In genomic region chr20:33859157-33859695, GRCh38 we compare ENCODE assay signal across 10 cellular contexts. TPM values are rescaled to one million over a fixed set of nuclear protein-coding genes. Genes with fewer than 3 reads are reported as not detected.
DNase-seq lines count a peak whose midpoint lies in the region; ATAC-seq, FAIRE-seq and TF ChIP-seq lines count a peak whose summit lies in the region.
"Had no signal": no experiment of that assay in that cellular context is flagged by ENCODE, and none has a peak within 500 bp of the region (broad histone marks: within the 10 kb centered on the region; RNA-seq: fewer than 3 reads in every experiment).

No MANE protein-coding gene starts in this region.

- H4K8ac ChIP-seq in mesendoderm (ENCODE audit: low read depth, low read length), result no peak overlapping the region

- H3K36me3 ChIP-seq in GM23338 (ENCODE audit: insufficient read depth), result no peaks in the 10 kb centered on the region
- peaks cover 1% of the 10 kb centered on the region for H3K36me3 ChIP-seq in mesendoderm (ENCODE audit: control insufficient read depth, insufficient read depth, low read length)

- H3K27me3 Mint-ChIP-seq in GM23338 (ENCODE audit: insufficient read depth, low read depth, poor library complexity), result peaks cover 8% of the 10 kb centered on the region

- peaks cover under 1% of the 10 kb centered on the region; the same call in 1 of the 2 replicates for H4K20me1 ChIP-seq in GM23338 (replicated peaks; ENCODE audit: insufficient read depth)

- POLR2A ChIA-PET in A549 (lab: Yijun Ruan, JAX), result no interaction called here

- no peak overlapping the region for H2BK5ac ChIP-seq in mesendoderm (ENCODE audit: low read length)

- no peak for FAIRE-seq in A549 (lab: Jason Lieb, UNC)

- ATAC-seq in A549 (peak in 1 of 2 experiments; percentile 16; a peak in 3 of 6 replicates), GM19463 (IDR thresholded peaks at IDR 0.05; ENCODE audit: unreplicated experiment) (peak; percentile 69), GM23338 (no peak), GM21515 (IDR thresholded peaks at IDR 0.05; ENCODE audit: unreplicated experiment) (no peak)

- peak overlapping the region; percentile 5 to 18; a peak in 2 of 6 replicates for H3K27ac ChIP-seq in A549
- no peak overlapping the region for H3K27ac ChIP-seq in GM23338 (ENCODE audit: low read depth)
- H3K27ac ChIP-seq in mesendoderm (ENCODE audit: low read depth, low read length), result no peak overlapping the region

- H3K4me2 ChIP-seq in A549 (peak overlapping the region; percentile 43; the same call in 2 of the 3 replicates), GM23338 (no peak overlapping the region), mesendoderm (ENCODE audit: low read length) (no peak overlapping the region)

- 68% methylated on average over 11 of the region's 12 CpGs for WGBS in A549 (ENCODE audit: missing lambda C conversion rate)
- WGBS in mesendoderm (ENCODE audit: extremely low coverage, insufficient coverage, low lambda C conversion rate), result no CpG with 5 or more reads among the region's 12 CpGs

- no peak overlapping the region for H2AK5ac ChIP-seq in mesendoderm (ENCODE audit: low read length)

- peaks cover 18% of the 10 kb centered on the region for H3K4me1 ChIP-seq in A549
- no peaks in the 10 kb centered on the region; the same call in 1 of the 2 replicates for H3K4me1 ChIP-seq in GM23338 (ENCODE audit: insufficient read depth)
- no peaks in the 10 kb centered on the region for H3K4me1 ChIP-seq in mesendoderm (ENCODE audit: control insufficient read depth, low read depth, low read length)

- H3K9me2 ChIP-seq in GM23338 (ENCODE audit: insufficient read depth), result 0 out of 2 replicates have a peak, but pooled peaks cover 3% of the 10 kb centered on the region

- no peak overlapping the region for H3K4me3 Mint-ChIP-seq in GM23338

- H3K36me3 Mint-ChIP-seq in GM23338 (ENCODE audit: low read depth), result peaks cover 15% of the 10 kb centered on the region

- DNase-seq in A549 (ENCODE audit: low read depth in 1 of 2, low spot score in 1 of 2), result peak in 1 of 2 experiments; percentile 39
- peak in 3 of 5 donors; percentile 15 to 81 (median 17) for DNase-seq in T-helper 1 cell
- DNase-seq in glomerular endothelial cell (ENCODE audit: extremely low read depth, low read depth, low spot score), result peak; percentile 72
- DNase-seq in GM13976 (ENCODE audit: low spot score), result no peak
- no peak for DNase-seq in GM23338 (ENCODE audit: low spot score)
- DNase-seq in mesendoderm, result no peak
- DNase-seq: GDM1, NCI-H187 had no signal

- no peak overlapping the region for H4K5ac ChIP-seq in mesendoderm (ENCODE audit: low read length)

- H3K23ac ChIP-seq in mesendoderm (ENCODE audit: low read length), result no peak overlapping the region

- CTCF ChIA-PET in A549 (lab: Yijun Ruan, JAX), result interaction anchor here (0.7 to 1.3 kb wide), 3 partner anchors 16 to 276 kb away, joined by 3 read pairs; no protein-coding TSS in a partner anchor

- H3K27me3 ChIP-seq in GM23338 (ENCODE audit: insufficient read depth), result no peaks in the 10 kb centered on the region
- no peaks in the 10 kb centered on the region for H3K27me3 ChIP-seq in mesendoderm (ENCODE audit: insufficient read depth, low read length, poor library complexity)

- H3K27ac Mint-ChIP-seq in GM23338, result no peak overlapping the region

- no peak for TF ChIP-seq EP300 in A549 (IDR thresholded peaks at IDR 0.05)

- no peak for TF ChIP-seq RAD21 in A549 (conservative IDR thresholded peaks at IDR 0.05 in 1 of 2, IDR thresholded peaks at IDR 0.05 in 1 of 2)

- no peaks in the 10 kb centered on the region for H3K79me2 ChIP-seq in GM23338 (replicated peaks; ENCODE audit: insufficient read depth)
- H3K79me2 ChIP-seq in mesendoderm (ENCODE audit: control insufficient read depth, insufficient read depth, low read length), result no peaks in the 10 kb centered on the region

- in situ Hi-C loops in GM13976 (cut with MboI; ENCODE audit: low sequenced_read_pairs, unreplicated experiment), result no loop called here

- no peak overlapping the region for H2BK120ac ChIP-seq in mesendoderm (ENCODE audit: low read depth, low read length)

- TF ChIP-seq CTCF in A549 (IDR thresholded peaks at IDR 0.05), result no peak
- no peak for TF ChIP-seq CTCF in GM13976 (IDR thresholded peaks at IDR 0.05; ENCODE audit: borderline replicate concordance, control extremely low read depth, extremely low read depth, insufficient read depth, missing control alignments)
- TF ChIP-seq CTCF in GM23338 (conservative IDR thresholded peaks at IDR 0.05; ENCODE audit: low read depth in 2 of 2), result no peak

- peaks cover 12% of the 10 kb centered on the region for H3K4me1 Mint-ChIP-seq in GM23338

- H3F3A ChIP-seq in GM23338 (replicated peaks; ENCODE audit: low read depth), result no peaks in the 10 kb centered on the region

- no peak overlapping the region for H3K18ac ChIP-seq in mesendoderm (ENCODE audit: low read length)

- H3K9ac ChIP-seq in mesendoderm (ENCODE audit: low read length), result no peak overlapping the region

- no peak for TF ChIP-seq POLR2A in A549 (IDR thresholded peaks at IDR 0.05; ENCODE audit: low read length)

- H3K4ac ChIP-seq in mesendoderm (ENCODE audit: low read depth, low read length), result no peak overlapping the region

- H2AFZ ChIP-seq in GM23338, result no peak overlapping the region

- no peaks in the 10 kb centered on the region for H3K79me1 ChIP-seq in mesendoderm (ENCODE audit: low read length)

- no peaks in the 10 kb centered on the region for H3K9me3 Mint-ChIP-seq in GM23338

- no peak overlapping the region for H2BK15ac ChIP-seq in mesendoderm (replicated peaks; ENCODE audit: low read depth)

- H3K56ac ChIP-seq in mesendoderm (ENCODE audit: low read length), result no peak overlapping the region

- no peaks in the 10 kb centered on the region for H3K9me3 ChIP-seq in A549

- H3K4me3 ChIP-seq in A549, result no peak overlapping the region
- no peak overlapping the region for H3K4me3 ChIP-seq in GM23338
- no peak overlapping the region for H3K4me3 ChIP-seq in mesendoderm (ENCODE audit: low read length)

TF ChIP-seq in A549, 52 proteins besides CTCF, POLR2A, EP300 and RAD21:
- TF ChIP-seq FOSL2 (IDR thresholded peaks at IDR 0.05), result no peak
- TF ChIP-seq FOSL2 (CRISPR knock-in tag; IDR thresholded peaks at IDR 0.05), result 0 out of 2 replicates have a peak, but pooled peaks have one; percentile 24
- TF ChIP-seq RARB (CRISPR knock-in tag; IDR thresholded peaks at IDR 0.05), result no peak
- no peak for TF ChIP-seq HOXB5 (CRISPR knock-in tag; IDR thresholded peaks at IDR 0.05)
TF ChIP-seq in A549: peak in this region for 1.

TF ChIP-seq in GM23338, 12 proteins besides CTCF, POLR2A, EP300 and RAD21 (continues in another document):
- no peak for TF ChIP-seq EZH2 (IDR thresholded peaks at IDR 0.05; ENCODE audit: low read depth, unreplicated experiment)
- TF ChIP-seq ZNF114 (CRISPR knock-in tag; IDR thresholded peaks at IDR 0.05), result no peak
- TF ChIP-seq REST (IDR thresholded peaks at IDR 0.05; ENCODE audit: unreplicated experiment), result no peak
- TF ChIP-seq POLR2AphosphoS5 (IDR thresholded peaks at IDR 0.05; ENCODE audit: low read depth), result no peak
- TF ChIP-seq ZNF331 (CRISPR knock-in tag; IDR thresholded peaks at IDR 0.05; ENCODE audit: low read depth), result no peak
- TF ChIP-seq STAT1 (IDR thresholded peaks at IDR 0.05; ENCODE audit: unreplicated experiment), result no peak
- TF ChIP-seq EZH2phosphoT487 (IDR thresholded peaks at IDR 0.05; ENCODE audit: unreplicated experiment), result no peak
- no peak for TF ChIP-seq NANOG (IDR thresholded peaks at IDR 0.05; ENCODE audit: borderline replicate concordance)
- no peak for TF ChIP-seq JUNB (IDR thresholded peaks at IDR 0.05; ENCODE audit: unreplicated experiment)
- TF ChIP-seq CREB1 (CRISPR knock-in tag; IDR thresholded peaks at IDR 0.05; ENCODE audit: low read depth), result no peak

RNA-seq across cellular contexts. Expression of gene CHMP4B, which starts 48.1 kb away (rescaled TPM):
- 75.8 and 81.3 TPM in 2 replicates for polyA plus RNA-seq in A549 (2011; rRNA removed)
- 88.5 and 97.4 TPM in 2 replicates for polyA plus RNA-seq in A549 (2012; cell fraction: cytosol; rRNA removed)
- polyA plus RNA-seq in A549 (2012; cell fraction: nucleus; rRNA removed), result 21.4 and 32.9 TPM in 2 replicates
- polyA plus RNA-seq in A549 (2017; fragmentation: RNase III; extraction: RNeasy Plus Mini Kit Qiagen cat#74134 plus additional on column Dnase treatment), result 104 to 108 TPM (median 107 TPM) in 3 replicates
- polyA minus RNA-seq in A549 (2011; rRNA and poly(A)+ RNA removed), result 19.8 and 25.1 TPM in 2 replicates
- total RNA-seq in glomerular endothelial cell, result 85.9 and 119 TPM in 2 replicates
- total RNA-seq in GM23338 (2014; rRNA removed; shearing (Covaris generic)), result 42.6 and 49.3 TPM in 2 replicates
- 14.5 and 15.7 TPM in 2 replicates for polyA plus RNA-seq in GM23338 (2016; fragmentation: Nextera tagmentation; extraction: Ambion mirVana)
- polyA plus RNA-seq in mesendoderm (2013, experiment 1 of 2), result 58.2 TPM
- 60.2 TPM for polyA plus RNA-seq in mesendoderm (2013, experiment 2 of 2)

Comparison
In these comparisons a context has a peak if more than half of its experiments do, and no peak if none do; other contexts are left out.
1. DNase-seq: peak in T-helper 1 cell (3 of 5) and glomerular endothelial cell (single experiment); none in GM13976 (single experiment), GM23338 (single experiment) and mesendoderm (single experiment).
2. H3K27ac ChIP-seq: peak in A549 (2 of 2); none in GM23338 (single experiment) and mesendoderm (single experiment).